In the genomic region with DNA sequence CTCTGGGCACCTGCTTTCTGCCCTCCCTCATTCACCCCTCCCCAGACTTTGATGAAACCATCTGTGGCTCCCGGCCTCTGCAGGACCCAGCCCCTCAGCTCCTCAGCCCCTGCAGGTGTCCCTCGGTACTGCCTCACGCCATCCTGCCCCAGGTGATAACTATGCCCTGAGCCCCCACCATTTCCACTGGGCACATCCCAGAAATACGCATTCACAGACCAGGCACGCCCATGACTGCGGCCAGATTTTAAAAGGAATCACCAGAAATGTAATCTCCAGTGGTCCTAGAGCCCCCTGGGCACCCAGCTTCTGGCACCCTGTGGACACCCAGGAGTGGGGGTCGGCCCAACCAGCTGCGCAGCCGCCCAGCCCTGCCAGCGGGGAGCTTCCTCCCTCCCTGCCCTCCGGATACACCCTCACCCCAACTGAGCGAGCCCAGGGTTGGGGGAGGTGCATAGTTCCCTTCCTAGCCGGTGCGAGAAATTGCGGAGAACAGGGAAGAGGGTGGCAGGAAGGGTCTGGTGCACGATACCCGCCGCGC, we compare ENCODE assay signal across 10 cellular contexts. TPM values are rescaled to one million over a fixed set of nuclear protein-coding genes. Genes with fewer than 3 reads are reported as not detected.
DNase-seq lines count a peak whose midpoint lies in the region; ATAC-seq and TF ChIP-seq lines count a peak whose summit lies in the region.
"Had no signal": no experiment of that assay in that cellular context is flagged by ENCODE, and none has a peak within 500 bp of the region (broad histone marks: within the 10 kb centered on the region; RNA-seq: fewer than 3 reads in every experiment).

No MANE protein-coding gene starts in this region.

- CTCF ChIA-PET in mammary epithelial cell (lab: Charles Lee; ENCODE audit: low non-redundant PET) = no interaction called here

- no peak for ATAC-seq in GM19395 (IDR thresholded peaks at IDR 0.05; ENCODE audit: unreplicated experiment)

- BruUV-seq in mammary epithelial cell (replicated peaks; lab: Mats Ljungman, UMichigan) = no TSS peak

- dilution Hi-C loops in mammary epithelial cell (cut with HindIII; ENCODE audit: low sequenced_read_pairs) = no loop called here

- TF ChIP-seq CTCF in mammary epithelial cell (conservative IDR thresholded peaks at IDR 0.05 in 1 of 2, IDR thresholded peaks at IDR 0.05 in 1 of 2; ENCODE audit: extremely low read depth in 1 of 2, insufficient read depth in 1 of 2, low read depth in 1 of 2, low read length in 2 of 2) (peak; percentile 33 to 43), sigmoid colon (IDR thresholded peaks at IDR 0.05) (peak in 2 of 4 experiments; percentile 34 to 35)

- in situ Hi-C loops in mammary epithelial cell (cut with MboI; ENCODE audit: low sequenced_read_pairs in 2 of 2) = no loop called here

- no peak overlapping the region for H3K27ac ChIP-seq in mammary epithelial cell (ENCODE audit: insufficient read depth, low read depth, low read length)
- H3K27ac ChIP-seq in sigmoid colon = peak overlapping the region in 3 of 4 donors; percentile 79 to 96 (median 88)
- H3K27ac ChIP-seq: C4-2B, parathyroid adenoma had no signal

- no peak overlapping the region for H3K4me3 ChIP-seq in mammary epithelial cell (replicated peaks in 1 of 3; ENCODE audit: insufficient read depth in 1 of 3, low read depth in 2 of 3, low read length in 3 of 3)
- H3K4me3 ChIP-seq in sigmoid colon = peak overlapping the region in 3 of 4 donors; percentile 49 to 72 (median 69)

- H3K36me3 ChIP-seq in mammary epithelial cell (ENCODE audit: insufficient read depth, low read length) = no peaks in the 10 kb centered on the region
- no peaks in the 10 kb centered on the region for H3K36me3 ChIP-seq in sigmoid colon

- TF ChIP-seq POLR2A in sigmoid colon (IDR thresholded peaks at IDR 0.05) = no peak

- H4K20me1 ChIP-seq in mammary epithelial cell (ENCODE audit: insufficient read depth, low read length) = no peaks in the 10 kb centered on the region

- no peak for TF ChIP-seq EP300 in sigmoid colon (IDR thresholded peaks at IDR 0.05)

- DNase-seq in NCI-H1436 (lab: John Stamatoyannopoulos, UW) (peak; percentile 41), NCI-H1436 treated with DMSO at 0.1 percent for 48 hours (lab: John Stamatoyannopoulos, UW) (no peak), NCI-H2171 treated with DMSO at 0.1 percent for 48 hours (lab: John Stamatoyannopoulos, UW) (peak; percentile 96), mammary epithelial cell (no peak), sigmoid colon (no peak), midbrain (lab: John Stamatoyannopoulos, UW) (no peak), NCI-H187 treated with DMSO at 0.1 percent for 48 hours (lab: John Stamatoyannopoulos, UW) (no peak)

- H3K9me3 ChIP-seq in mammary epithelial cell (replicated peaks; ENCODE audit: insufficient read depth, low read length) = no peaks in the 10 kb centered on the region
- no peaks in the 10 kb centered on the region for H3K9me3 ChIP-seq in sigmoid colon

- H2AFZ ChIP-seq in mammary epithelial cell (ENCODE audit: low read depth, low read length) = no peak overlapping the region
- H2AFZ ChIP-seq: parathyroid adenoma had no signal

- H3K4me1 ChIP-seq in mammary epithelial cell (ENCODE audit: insufficient read depth, low read length) (peaks cover 57% of the 10 kb centered on the region), sigmoid colon (peaks cover 4 to 56% (median 56%) of the 10 kb centered on the region in 4 donors)
- H3K4me1 ChIP-seq: parathyroid adenoma had no signal

- WGBS in mammary epithelial cell (ENCODE audit: low coverage, missing lambda C conversion rate) = 5% methylated on average over 4 of the region's 19 CpGs
- WGBS in sigmoid colon, 2 donors = 4 to 8% methylated on average over 19 of the region's 19 CpGs

- H3K79me2 ChIP-seq in mammary epithelial cell (ENCODE audit: insufficient read depth, low read length) = no peaks in the 10 kb centered on the region
- H3K79me2 ChIP-seq: parathyroid adenoma had no signal

- no peak overlapping the region for H3K9ac ChIP-seq in mammary epithelial cell (ENCODE audit: insufficient read depth, low read length)
- H3K9ac ChIP-seq: parathyroid adenoma had no signal

- intact Hi-C loops in mammary epithelial cell (cut with micrococcal nuclease) = no loop called here
- intact Hi-C loops in sigmoid colon (cut with DNase I) = no loop called here

- peak overlapping the region; percentile 65 for H3K4me2 ChIP-seq in mammary epithelial cell (ENCODE audit: insufficient read depth, low read depth, low read length)

- H3K27me3 ChIP-seq in mammary epithelial cell (ENCODE audit: insufficient read depth, low read length) = peaks cover 4% of the 10 kb centered on the region
- peaks cover 7 to 32% (median 27%) of the 10 kb centered on the region in 3 donors for H3K27me3 ChIP-seq in sigmoid colon

RNA-seq across cellular contexts. Expression of a gene that starts 0.6 kb away (rescaled TPM):
- total RNA-seq in mammary epithelial cell (under 1 TPM in 1 of 2 donors, not detected in 1; 0.14 TPM), sigmoid colon (10 to 100 TPM in 3 of 4 donors, 1 to 10 TPM in 1; 5.4 to 54.0 (median 27.6) TPM)
- polyA plus RNA-seq in mammary epithelial cell (0.82 TPM), sigmoid colon (1 to 10 TPM in 1 of 3 donors, under 1 TPM in 1, not detected in 1; 0.60 to 1.4 TPM)
- polyA minus RNA-seq in mammary epithelial cell = 0.83 TPM

Comparison
In these comparisons a context has a peak if more than half of its experiments do, and no peak if none do; other contexts are left out.
1. DNase-seq: peak in NCI-H1436 (single experiment) and NCI-H2171 treated with DMSO at 0.1 percent for 48 hours (single experiment); none in NCI-H1436 treated with DMSO at 0.1 percent for 48 hours (single experiment), mammary epithelial cell (single experiment), sigmoid colon (single experiment), midbrain (single experiment) and NCI-H187 treated with DMSO at 0.1 percent for 48 hours (single experiment).
2. H3K4me3 ChIP-seq: peak in sigmoid colon (3 of 4); none in mammary epithelial cell (0 of 3).
3. RNA of a gene that starts 0.6 kb away (total RNA-seq): 5.4 to 54.0 TPM in sigmoid colon; 0.14 TPM in mammary epithelial cell; every median in the first group is over 4 times any median in the second.